ENCODE assay signal across 21 cellular contexts in genomic region chr17:80529104-80529903, GRCh38. TPM values are rescaled to one million over a fixed set of nuclear protein-coding genes. Genes with fewer than 3 reads are reported as not detected.
DNase-seq lines count a peak whose midpoint lies in the region; TF ChIP-seq lines count a peak whose summit lies in the region.
"Had no signal": no experiment of that assay in that cellular context is flagged by ENCODE, and none has a peak within 500 bp of the region (broad histone marks: within the 10 kb centered on the region; RNA-seq: fewer than 3 reads in every experiment).

No MANE protein-coding gene starts in this region.

- H3K36me3 Mint-ChIP-seq in brain = no peaks in the 10 kb centered on the region
- H3K36me3 Mint-ChIP-seq: naive thymus-derived CD8-positive, alpha-beta T cell had no signal

- peak overlapping the region; percentile 10 to 21 for H3K27ac ChIP-seq in prostate gland
- no peak overlapping the region for H3K27ac ChIP-seq in Peyer's patch
- H3K27ac ChIP-seq in left ventricle myocardium inferior (replicated peaks) = no peak overlapping the region
- H3K27ac ChIP-seq: thyroid gland had no signal

- TF ChIP-seq POLR2A in prostate gland (IDR thresholded peaks at IDR 0.05) (no peak), Peyer's patch (IDR thresholded peaks at IDR 0.05) (no peak)

- peaks cover 16% of the 10 kb centered on the region for H3K27me3 Mint-ChIP-seq in brain

- TF ChIP-seq CTCF in brain (conservative IDR thresholded peaks at IDR 0.05) = no peak
- no peak for TF ChIP-seq CTCF in prostate gland (IDR thresholded peaks at IDR 0.05)
- TF ChIP-seq CTCF in Peyer's patch (IDR thresholded peaks at IDR 0.05) = no peak
- TF ChIP-seq CTCF in left ventricle myocardium inferior (IDR thresholded peaks at IDR 0.05; ENCODE audit: borderline replicate concordance) = no peak

- H3K9me3 ChIP-seq in prostate gland = no peaks in the 10 kb centered on the region
- H3K9me3 ChIP-seq in Peyer's patch = no peaks in the 10 kb centered on the region
- no peaks in the 10 kb centered on the region for H3K9me3 ChIP-seq in left ventricle myocardium inferior (replicated peaks)
- H3K9me3 ChIP-seq: thyroid gland had no signal

- H3K27me3 ChIP-seq in H7 (ENCODE audit: control insufficient read depth, insufficient read depth, low read length) (no peaks in the 10 kb centered on the region), prostate gland (replicated peaks; ENCODE audit: insufficient read depth) (no peaks in the 10 kb centered on the region), Peyer's patch (no peaks in the 10 kb centered on the region), left ventricle myocardium inferior (ENCODE audit: low read depth) (peaks cover 94% of the 10 kb centered on the region)
- H3K27me3 ChIP-seq: thyroid gland had no signal

- WGBS in prostate gland = 43% methylated on average over 23 of the region's 23 CpGs

- H3K4me3 ChIP-seq in H7 (ENCODE audit: insufficient read depth, low read depth, low read length) (no peak overlapping the region), prostate gland (no peak overlapping the region), Peyer's patch (no peak overlapping the region), left ventricle myocardium inferior (no peak overlapping the region)
- H3K4me3 ChIP-seq: thyroid gland had no signal

- H3K27ac Mint-ChIP-seq in brain = peak overlapping the region in 3 of 5 experiments; percentile 25 to 84 (median 61)
- H3K27ac Mint-ChIP-seq: progenitor cell of endocrine pancreas had no signal

- H3K4me1 ChIP-seq in prostate gland (replicated peaks) (no peaks in the 10 kb centered on the region), Peyer's patch (no peaks in the 10 kb centered on the region), left ventricle myocardium inferior (no peaks in the 10 kb centered on the region)
- H3K4me1 ChIP-seq: thyroid gland had no signal

- peaks cover 0 to 7% (median 0%) of the 10 kb centered on the region in 5 experiments for H3K9me3 Mint-ChIP-seq in brain
- H3K9me3 Mint-ChIP-seq: naive thymus-derived CD8-positive, alpha-beta T cell had no signal

- H3K4me1 Mint-ChIP-seq in brain = peaks cover 21% of the 10 kb centered on the region

- H3K4me3 Mint-ChIP-seq in brain = no peak overlapping the region
- H3K4me3 Mint-ChIP-seq: naive thymus-derived CD8-positive, alpha-beta T cell had no signal

- peak; percentile 42 for DNase-seq in H7
- peak; percentile 57 for DNase-seq in NCI-H2227 treated with DMSO at 0.1 percent for 48 hours (lab: John Stamatoyannopoulos, UW)
- no peak for DNase-seq in prostate gland (ENCODE audit: low spot score)
- no peak for DNase-seq in activated naive CD4-positive, alpha-beta T cell treated with Interleukin-2 at 50 U/mL for 16 hours
- no peak for DNase-seq in Peyer's patch
- DNase-seq in left ventricle myocardium inferior = no peak
- no peak for DNase-seq in KG1 (lab: John Stamatoyannopoulos, UW)
- DNase-seq: activated CD4-positive, alpha-beta T cell treated with anti-CD3 and anti-CD28 coated beads, Interleukin-2, amount 50 U/mL, for 1 hour; activated CD8-positive, alpha-beta memory T cell treated with anti-CD3 and anti-CD28 coated beads, Interleukin-2, amount 50 U/mL, for 48 hours; activated effector memory CD4-positive, alpha-beta T cell treated with anti-CD3 and anti-CD28 coated beads, Interleukin-2, amount 50 U/mL, for 16 hours; amniotic stem cell; caudate nucleus; DMS79 treated with DMSO at 0.1 percent for 48 hours; foreskin fibroblast; KBM-7; naive thymus-derived CD8-positive, alpha-beta T cell; NCI-H1048; NCI-H2171; thyroid gland had no signal

- H3K36me3 ChIP-seq in H7 (replicated peaks; ENCODE audit: control insufficient read depth, insufficient read depth, low read length) (no peaks in the 10 kb centered on the region), prostate gland (no peaks in the 10 kb centered on the region), Peyer's patch (no peaks in the 10 kb centered on the region), left ventricle myocardium inferior (no peaks in the 10 kb centered on the region)
- H3K36me3 ChIP-seq: thyroid gland had no signal

- intact Hi-C loops in prostate gland (cut with DNase I) (no loop called here), left ventricle myocardium inferior (cut with micrococcal nuclease) (no loop called here)

RNA-seq across cellular contexts. Expression of gene RPTOR, which starts 15.3 kb away (rescaled TPM):
- 20.9 TPM in 2 replicates for total RNA-seq in H7 (2014; rRNA removed; shearing (Covaris generic))
- 28.2 TPM for polyA plus RNA-seq in brain (ENCODE audit: insufficient read depth, low read depth, low replicate concordance)
- total RNA-seq in prostate gland = 10 to 100 TPM; 30.3 to 62.5 TPM
- 10 to 100 TPM; 42.4 to 73.6 (median 64.2) TPM for total RNA-seq in Peyer's patch
- 21.8 TPM for total RNA-seq in left ventricle myocardium inferior

RNA-seq across cellular contexts. Expression of gene NPTX1, which starts 52.9 kb away (rescaled TPM):
- total RNA-seq in H7 (2014; rRNA removed; shearing (Covaris generic)) = 1.6 and 4.2 TPM in 2 replicates
- 22.4 TPM for polyA plus RNA-seq in brain (ENCODE audit: insufficient read depth, low read depth, low replicate concordance)
- total RNA-seq in prostate gland = under 1 TPM; 0.34 to 0.73 TPM
- total RNA-seq in Peyer's patch = 1 to 10 TPM in 1 of 4 donors, under 1 TPM in 1, not detected in 2; 0.80 to 1.8 TPM
- not detected for total RNA-seq in left ventricle myocardium inferior
- total RNA-seq: naive thymus-derived CD8-positive, alpha-beta T cell; progenitor cell of endocrine pancreas had no signal
- polyA plus RNA-seq: naive thymus-derived CD8-positive, alpha-beta T cell had no signal

Comparison
In these comparisons a context has a peak if more than half of its experiments do, and no peak if none do; other contexts are left out.
1. DNase-seq: peak in H7 (single experiment) and NCI-H2227 treated with DMSO at 0.1 percent for 48 hours (single experiment); none in prostate gland (single experiment), activated naive CD4-positive, alpha-beta T cell treated with Interleukin-2 at 50 U/mL for 16 hours (single experiment), Peyer's patch (0 of 3), left ventricle myocardium inferior (single experiment) and KG1 (single experiment).
2. H3K27ac ChIP-seq: peak in prostate gland (2 of 2); none in Peyer's patch (0 of 4) and left ventricle myocardium inferior (single experiment).